32 cellular contexts compared by ENCODE assay signal in the genomic region with DNA sequence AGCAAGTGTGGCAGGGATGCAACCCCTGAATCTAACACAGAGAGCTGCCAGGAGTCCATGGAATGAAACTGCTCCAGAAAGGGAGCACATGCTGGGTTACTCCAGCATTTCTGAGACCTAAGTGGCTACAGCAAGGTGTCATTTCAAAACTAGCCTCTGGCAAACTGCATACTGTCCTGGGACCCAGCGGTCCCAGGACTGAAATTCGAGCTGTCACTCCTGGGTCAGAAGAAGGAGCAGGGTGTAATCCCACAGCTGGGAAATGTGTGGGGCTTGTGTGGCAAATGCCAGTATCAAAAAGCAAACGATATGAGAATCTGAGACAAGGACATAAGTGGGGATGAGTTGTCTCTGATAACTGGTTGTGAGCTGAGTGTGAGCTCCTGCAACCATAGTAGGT.
"Had no signal": no experiment of that assay in that cellular context is flagged by ENCODE, and none has a peak within 500 bp of the region (broad histone marks: within the 10 kb centered on the region; RNA-seq: fewer than 3 reads in every experiment).

No MANE protein-coding gene starts in this region.

- H3K36me3 ChIP-seq: MG63 had no signal

- H3K27me3 ChIP-seq: MG63 had no signal

- H3K4me3 ChIP-seq: MG63 had no signal

- DNase-seq: Karpas-422, Kasumi-1, MG63, MM.1S, MV-4-11, NCI-H1048, NCI-H1092, NCI-H1092 treated with DMSO at 0.1 percent for 48 hours, NCI-H1105, NCI-H1105 treated with DMSO at 0.1 percent for 48 hours, NCI-H1417, NCI-H1417 treated with DMSO at 0.1 percent for 48 hours, NCI-H1436, NCI-H1436 treated with DMSO at 0.1 percent for 48 hours, NCI-H146, NCI-H1694, NCI-H1694 treated with DMSO at 0.1 percent for 48 hours, NCI-H187, NCI-H187 treated with DMSO at 0.1 percent for 48 hours, NCI-H1930, NCI-H2029, NCI-H2029 treated with DMSO at 0.1 percent for 48 hours, NCI-H2081, NCI-H2081 treated with DMSO at 0.1 percent for 48 hours, NCI-H2107, NCI-H2227 treated with DMSO at 0.1 percent for 48 hours, NCI-H226, NCI-H345, NCI-H446, NCI-H446 treated with DMSO at 0.1 percent for 48 hours, NCI-H510A, NCI-H510A treated with DMSO at 0.1 percent for 48 hours had no signal
